In genomic region chr2:196681510-196681909, GRCh38 we compare ENCODE assay signal across 33 cellular contexts.
"Had no signal": no experiment of that assay in that cellular context is flagged by ENCODE, and none has a peak within 500 bp of the region (broad histone marks: within the 10 kb centered on the region; RNA-seq: fewer than 3 reads in every experiment).

No MANE protein-coding gene starts in this region.

- H3K4me3 ChIP-seq: SJSA1 had no signal

- DNase-seq: activated B cell treated with CpG ODN at 0.5 μM for 24 hours; activated CD4-positive, alpha-beta T cell treated with anti-CD3 and anti-CD28 coated beads, Interleukin-2, amount 10 ng/mL, durations not matched to agents 24 days and 14 days; activated CD4-positive, alpha-beta T cell treated with anti-CD3 and anti-CD28 coated beads, Interleukin-2, amount 50 U/mL, for 4 hours; activated CD8-positive, alpha-beta T cell treated with anti-CD3 and anti-CD28 coated beads for 36 hours; activated effector memory CD4-positive, alpha-beta T cell treated with anti-CD3 and anti-CD28 coated beads, Interleukin-2, amount 50 U/mL, for 16 hours; activated naive CD4-positive, alpha-beta T cell; activated naive CD4-positive, alpha-beta T cell treated with anti-CD3 and anti-CD28 coated beads, Interleukin-2, amount 50 U/mL, for 16 hours; activated naive CD8-positive, alpha-beta T cell treated with anti-CD3 and anti-CD28 coated beads for 36 hours; activated T-cell treated with anti-CD3 and anti-CD28 coated beads, Interleukin-2, amount 50 U/mL, for 1 hour; activated T-cell treated with anti-CD3 and anti-CD28 coated beads, Interleukin-2, amount 50 U/mL, for 72 hours; amniotic stem cell; aorta; brain microvascular endothelial cell; central memory CD4-positive, alpha-beta T cell; NCI-H1092 treated with DMSO at 0.1 percent for 48 hours; NCI-H146; NCI-H187; NCI-H2029 treated with DMSO at 0.1 percent for 48 hours; NCI-H2171; NCI-H510A; NCI-H526; OCI-M1; RPMI8226; SHP77 treated with DMSO at 0.1 percent for 48 hours; SW 1271; T-helper 1 cell; T-helper 2 cell; T-helper 9 cell had no signal

- H3K4me2 ChIP-seq: KMS-11 had no signal

- ATAC-seq: activated CD8-positive, alpha-beta T cell treated with anti-CD3 and anti-CD28 coated beads for 36 hours; activated T-cell treated with anti-CD3 and anti-CD28 coated beads, Interleukin-2, amount 50 U/mL, for 72 hours; activated T-helper 17 cell treated with anti-CD3 and anti-CD28 coated beads, Interleukin-2, amount 50 U/mL, for 72 hours; SK-N-SH treated with all-trans-retinoic acid at 6 μM for 48 hours had no signal

- H3K4me1 ChIP-seq: SJSA1 had no signal

- H3K9me3 ChIP-seq: SJSA1 had no signal

- H3K36me3 ChIP-seq: brain microvascular endothelial cell had no signal

- H3K27ac ChIP-seq: brain microvascular endothelial cell, KMS-11, SJSA1, VCaP had no signal
